In the genomic region with DNA sequence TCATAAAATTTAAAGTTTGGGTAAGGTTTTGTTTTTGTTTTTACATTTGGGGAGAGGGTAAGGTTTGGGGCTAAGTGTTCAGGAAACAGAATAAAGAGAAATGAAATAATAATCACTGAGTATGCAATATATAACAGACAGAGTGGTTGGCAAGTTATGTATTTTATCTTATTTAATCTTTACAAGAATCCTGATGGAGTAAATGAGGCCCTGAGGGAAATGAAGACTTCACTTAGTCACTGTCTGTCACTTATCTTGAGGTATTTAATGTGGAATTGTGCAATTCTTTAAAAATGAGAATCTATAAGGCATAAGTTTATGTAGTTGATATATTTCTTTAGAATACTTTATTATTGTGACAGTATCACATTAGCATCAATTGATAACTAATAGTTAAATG, we compare ENCODE assay signal across 20 cellular contexts. TPM values are rescaled to one million over a fixed set of nuclear protein-coding genes. Genes with fewer than 3 reads are reported as not detected.
"Had no signal": no experiment of that assay in that cellular context is flagged by ENCODE, and none has a peak within 500 bp of the region (broad histone marks: within the 10 kb centered on the region; RNA-seq: fewer than 3 reads in every experiment).

No MANE protein-coding gene starts in this region.

- H3K4me1 Mint-ChIP-seq: activated CD4-positive, alpha-beta memory T cell treated with anti-CD3 and anti-CD28 coated beads, Interleukin-2, amount 10 ng/mL, durations not matched to agents 7 days and 5 days; activated CD8-positive, alpha-beta memory T cell treated with anti-CD3 and anti-CD28 coated beads, Interleukin-2, amount 10 ng/mL, durations not matched to agents 7 days and 5 days; activated naive CD8-positive, alpha-beta T cell treated with anti-CD3 and anti-CD28 coated beads, Interleukin-2, amount 10 ng/mL, durations not matched to agents 7 days and 5 days; activated T-helper 17 cell treated with anti-CD3 and anti-CD28 coated beads, Interleukin-2, amount 50 U/mL, for 72 hours; neural crest cell had no signal

- H3K27me3 ChIP-seq: gastroesophageal sphincter, heart left ventricle, stomach, upper lobe of right lung had no signal

- H3K4me3 Mint-ChIP-seq: activated CD4-positive, alpha-beta memory T cell treated with anti-CD3 and anti-CD28 coated beads, Interleukin-2, amount 10 ng/mL, durations not matched to agents 7 days and 5 days; activated CD8-positive, alpha-beta memory T cell treated with anti-CD3 and anti-CD28 coated beads, Interleukin-2, amount 10 ng/mL, durations not matched to agents 7 days and 5 days; activated naive CD8-positive, alpha-beta T cell treated with anti-CD3 and anti-CD28 coated beads, Interleukin-2, amount 10 ng/mL, durations not matched to agents 7 days and 5 days; activated T-helper 17 cell treated with anti-CD3 and anti-CD28 coated beads, Interleukin-2, amount 50 U/mL, for 72 hours; neural crest cell had no signal

- H3K27ac ChIP-seq: gastroesophageal sphincter, heart left ventricle, left ventricle myocardium inferior, psoas muscle, stomach, upper lobe of right lung had no signal

- H3K4me1 ChIP-seq: psoas muscle had no signal

- H3K36me3 Mint-ChIP-seq: activated CD8-positive, alpha-beta memory T cell treated with anti-CD3 and anti-CD28 coated beads, Interleukin-2, amount 10 ng/mL, durations not matched to agents 7 days and 5 days; activated naive CD8-positive, alpha-beta T cell treated with anti-CD3 and anti-CD28 coated beads, Interleukin-2, amount 10 ng/mL, durations not matched to agents 7 days and 5 days had no signal

- DNase-seq: activated CD4-positive, alpha-beta memory T cell treated with anti-CD3 and anti-CD28 coated beads, Interleukin-2, amount 10 ng/mL, durations not matched to agents 7 days and 5 days; activated CD4-positive, alpha-beta T cell treated with anti-CD3 and anti-CD28 coated beads for 48 hours; activated CD4-positive, CD25-positive, alpha-beta regulatory T cell; activated CD8-positive, alpha-beta memory T cell treated with anti-CD3 and anti-CD28 coated beads, Interleukin-2, amount 10 ng/mL, durations not matched to agents 7 days and 5 days; activated naive CD4-positive, alpha-beta T cell treated with Interleukin-2 at 50 U/mL for 16 hours; activated naive CD8-positive, alpha-beta T cell treated with anti-CD3 and anti-CD28 coated beads, Interleukin-2, amount 10 ng/mL, durations not matched to agents 7 days and 5 days; activated T-cell treated with anti-CD3 and anti-CD28 coated beads, Interleukin-2, amount 50 U/mL, for 1 hour; cortex of kidney; heart left ventricle; left ventricle myocardium inferior; psoas muscle; right cardiac atrium; small intestine; stimulated activated CD4-positive, alpha-beta T cell treated with anti-CD3 and anti-CD28 coated beads, Interleukin-4, amount 100 ng/mL, for 1 hour; stomach; T-helper 9 cell; upper lobe of right lung had no signal

- H3K9me3 Mint-ChIP-seq: activated CD4-positive, alpha-beta memory T cell treated with anti-CD3 and anti-CD28 coated beads, Interleukin-2, amount 10 ng/mL, durations not matched to agents 7 days and 5 days; activated naive CD8-positive, alpha-beta T cell treated with anti-CD3 and anti-CD28 coated beads, Interleukin-2, amount 10 ng/mL, durations not matched to agents 7 days and 5 days; activated T-helper 17 cell treated with anti-CD3 and anti-CD28 coated beads, Interleukin-2, amount 50 U/mL, for 72 hours had no signal

- H3K4me3 ChIP-seq: gastroesophageal sphincter, heart left ventricle, left ventricle myocardium inferior, psoas muscle, stomach, upper lobe of right lung had no signal

- H3K27me3 Mint-ChIP-seq: activated CD8-positive, alpha-beta memory T cell treated with anti-CD3 and anti-CD28 coated beads, Interleukin-2, amount 10 ng/mL, durations not matched to agents 7 days and 5 days; activated T-helper 17 cell treated with anti-CD3 and anti-CD28 coated beads, Interleukin-2, amount 50 U/mL, for 72 hours had no signal

- H3K9me3 ChIP-seq: gastroesophageal sphincter, heart left ventricle, left ventricle myocardium inferior, psoas muscle, stomach, upper lobe of right lung had no signal

- H3K36me3 ChIP-seq: gastroesophageal sphincter, left ventricle myocardium inferior, stomach, upper lobe of right lung had no signal

- ATAC-seq: activated CD8-positive, alpha-beta memory T cell treated with anti-CD3 and anti-CD28 coated beads, Interleukin-2, amount 10 ng/mL, durations not matched to agents 7 days and 5 days; activated T-helper 17 cell treated with anti-CD3 and anti-CD28 coated beads, Interleukin-2, amount 50 U/mL, for 72 hours; gastroesophageal sphincter; heart left ventricle; psoas muscle; right cardiac atrium; upper lobe of right lung had no signal

- H3K27ac Mint-ChIP-seq: activated CD4-positive, alpha-beta memory T cell treated with anti-CD3 and anti-CD28 coated beads, Interleukin-2, amount 10 ng/mL, durations not matched to agents 7 days and 5 days; activated CD8-positive, alpha-beta memory T cell treated with anti-CD3 and anti-CD28 coated beads, Interleukin-2, amount 10 ng/mL, durations not matched to agents 7 days and 5 days; activated naive CD8-positive, alpha-beta T cell treated with anti-CD3 and anti-CD28 coated beads, Interleukin-2, amount 10 ng/mL, durations not matched to agents 7 days and 5 days; activated T-helper 17 cell treated with anti-CD3 and anti-CD28 coated beads, Interleukin-2, amount 50 U/mL, for 72 hours had no signal

RNA-seq across cellular contexts. Expression of a gene that starts 48.1 kb away (rescaled TPM):
- total RNA-seq: activated CD4-positive, alpha-beta memory T cell treated with anti-CD3 and anti-CD28 coated beads, Interleukin-2, amount 10 ng/mL, durations not matched to agents 7 days and 5 days; activated CD8-positive, alpha-beta memory T cell treated with anti-CD3 and anti-CD28 coated beads, Interleukin-2, amount 10 ng/mL, durations not matched to agents 7 days and 5 days; activated naive CD8-positive, alpha-beta T cell treated with anti-CD3 and anti-CD28 coated beads, Interleukin-2, amount 10 ng/mL, durations not matched to agents 7 days and 5 days; activated T-helper 17 cell treated with anti-CD3 and anti-CD28 coated beads, Interleukin-2, amount 50 U/mL, for 72 hours had no signal
